In genomic region chr16:2026461-2027023, GRCh38 we compare ENCODE assay signal across 8 cellular contexts. TPM values are rescaled to one million over a fixed set of nuclear protein-coding genes. Genes with fewer than 3 reads are reported as not detected.
DNase-seq lines count a peak whose midpoint lies in the region; ATAC-seq and TF ChIP-seq lines count a peak whose summit lies in the region.

Gene NHERF2 (plus strand): TSS chr16:2026902. CDS start chr16:2027006, 104 bp downstream.

- intact Hi-C loops in dorsolateral prefrontal cortex (cut with DNase I) (no loop called here), lower lobe of right lung (cut with DNase I) (loop anchor here (10.0 kb wide), 1 partner anchor 118 kb away; the partner anchor contains the start of gene RAB26)

- WGBS in tibial nerve, 2 donors, result 27 to 44% methylated on average over 7 to 8 of the region's 59 CpGs

- H3K36me3 ChIP-seq in lower lobe of right lung, result peaks cover 16% of the 10 kb centered on the region
- H3K36me3 ChIP-seq in tibial nerve, result peaks cover 0 to 6% (median 0%) of the 10 kb centered on the region in 3 donors

- DNase-seq in DMS 273 (lab: John Stamatoyannopoulos, UW; ENCODE audit: unreplicated experiment) (peak; percentile 66), DMS 273 treated with DMSO at 0.1 percent for 48 hours (lab: John Stamatoyannopoulos, UW) (no peak), RPMI7951 (ENCODE audit: low read depth) (no peak), dorsolateral prefrontal cortex (peak in 3 of 10 donors; percentile 40 to 61 (median 59)), lower lobe of right lung (no peak), tibial nerve (ENCODE audit: low spot score in 2 of 2) (no peak)
- no peak for DNase-seq in NK-92 treated with Interleukin-12 subunit alpha and Interleukin-12 subunit beta, amount 100 ng/mL, for 24 hours (lab: John Stamatoyannopoulos, UW)

- H3K9me3 ChIP-seq in lower lobe of right lung (no peaks in the 10 kb centered on the region), tibial nerve (no peaks in the 10 kb centered on the region)

- TF ChIP-seq EP300 in tibial nerve (IDR thresholded peaks at IDR 0.05), result no peak

- TF ChIP-seq CTCF in dorsolateral prefrontal cortex (IDR thresholded peaks at IDR 0.05 in 54 of 56, conservative IDR thresholded peaks at IDR 0.05 in 2 of 56; ENCODE audit: low read depth in 1 of 56, partially characterized antibody in 56 of 56) (no peak), lower lobe of right lung (IDR thresholded peaks at IDR 0.05) (no peak), tibial nerve (IDR thresholded peaks at IDR 0.05) (no peak)

- TF ChIP-seq POLR2A in tibial nerve (IDR thresholded peaks at IDR 0.05), result no peak

- H3K4me3 ChIP-seq in dorsolateral prefrontal cortex (peak within 1 kb of the TSS; percentile 46 to 84 (median 67)), lower lobe of right lung (peak within 1 kb of the TSS; percentile 84), tibial nerve (peak within 1 kb of the TSS; percentile 47 to 83 (median 58))

- H3K4me1 ChIP-seq in lower lobe of right lung (peaks cover 74% of the 10 kb centered on the region), tibial nerve (peaks cover 0 to 74% (median 33%) of the 10 kb centered on the region in 4 donors)

- ATAC-seq in lower lobe of right lung, result peak; percentile 2 to 30
- no peak for ATAC-seq in HG03039 (IDR thresholded peaks at IDR 0.05; ENCODE audit: unreplicated experiment)

- H3K27ac ChIP-seq in dorsolateral prefrontal cortex, result peak within 1 kb of the TSS in 41 of 59 donors; percentile 14 to 81 (median 62)
- peak within 1 kb of the TSS; percentile 92 for H3K27ac ChIP-seq in lower lobe of right lung
- peak within 1 kb of the TSS in 3 of 4 donors; percentile 59 to 100 (median 94) for H3K27ac ChIP-seq in tibial nerve

- H3K27me3 ChIP-seq in dorsolateral prefrontal cortex (peaks cover 0 to 13% (median 4%) of the 10 kb centered on the region in 45 donors), lower lobe of right lung (ENCODE audit: low read depth) (peaks cover 11% of the 10 kb centered on the region), tibial nerve (peaks cover 0 to 10% of the 10 kb centered on the region in 2 donors)

RNA-seq across cellular contexts. Expression of gene NHERF2, which starts in this region (rescaled TPM):
- total RNA-seq in RPMI7951 (2014; rRNA removed; shearing (Covaris generic)), result 49.0 and 51.1 TPM in 2 replicates
- 100 to 1,000 TPM in 28 of 120 experiments, 10 to 100 TPM in 92; 46.4 to 200 (median 84.6) TPM for total RNA-seq in dorsolateral prefrontal cortex
- total RNA-seq in lower lobe of right lung, result 343 TPM
- total RNA-seq in tibial nerve, result 10 to 100 TPM; 54.7 to 83.1 (median 64.9) TPM
